Comparison of ENCODE assay signal across 8 cellular contexts in genomic region chr1:93846929-93847810, GRCh38. TPM values are rescaled to one million over a fixed set of nuclear protein-coding genes. Genes with fewer than 3 reads are reported as not detected.
A peak's percentile ranks its signal among the peaks of the same experiment; 100 is the strongest.
DNase-seq lines count a peak whose midpoint lies in the region; ATAC-seq, FAIRE-seq and TF ChIP-seq lines count a peak whose summit lies in the region.

No MANE protein-coding gene starts in this region.

- no peaks in the 10 kb centered on the region for H3K79me2 ChIP-seq in endothelial cell of umbilical vein (ENCODE audit: control insufficient read depth, insufficient read depth, low read length)

- peak overlapping the region; percentile 93 for H3K4me3 ChIP-seq in HUES48 (ENCODE audit: low read depth, low read length)
- peak overlapping the region; percentile 65 to 90 (median 68) for H3K4me3 ChIP-seq in endothelial cell of umbilical vein (replicated peaks in 1 of 3; ENCODE audit: insufficient read depth in 1 of 3, low read depth in 1 of 3, low read length in 3 of 3)

- TF ChIP-seq POLR2A in endothelial cell of umbilical vein (IDR thresholded peaks at IDR 0.05; ENCODE audit: low read depth, low read length) = peak; percentile 60

- H4K20me1 ChIP-seq in endothelial cell of umbilical vein (replicated peaks; ENCODE audit: control insufficient read depth, extremely low read depth, insufficient read depth, low read length) = no peaks in the 10 kb centered on the region

- H3K4me3 Mint-ChIP-seq in Calu3 (ENCODE audit: low read depth, unreplicated experiment) = peak overlapping the region; percentile 84

- POLR2A ChIA-PET in endothelial cell of umbilical vein (lab: Charles Lee) = interaction anchor here (0.6 to 1.1 kb wide), 4 partner anchors 30 to 768 kb away, joined by 3 to 9 read pairs (median 5); partner anchors contain the start of gene MTF2

- H2AFZ ChIP-seq in endothelial cell of umbilical vein (ENCODE audit: low read depth, low read length) = peak overlapping the region; percentile 87

- BruUV-seq in Calu3 (replicated peaks; lab: Mats Ljungman, UMichigan) (no TSS peak), endothelial cell of umbilical vein (replicated peaks; lab: Mats Ljungman, UMichigan) (no TSS peak)

- H3K9ac ChIP-seq in HUES48 (ENCODE audit: low read depth, low read length) (peak overlapping the region; percentile 75), endothelial cell of umbilical vein (replicated peaks; ENCODE audit: extremely low read depth, insufficient read depth, low read length) (peak overlapping the region; percentile 96)

- DNase-seq in Calu3 (peak; percentile 87), NOMO-1 treated with dmso at 0.1 percent for 144 hours (lab: John Stamatoyannopoulos, UW; ENCODE audit: unreplicated experiment) (peak; percentile 58), endothelial cell of umbilical vein (ENCODE audit: low read depth, low spot score) (peak; percentile 96), midbrain (lab: John Stamatoyannopoulos, UW) (peak; percentile 91)
- peak; percentile 85 for DNase-seq in activated CD8-positive, alpha-beta memory T cell treated with anti-CD3 and anti-CD28 coated beads, Interleukin-2, amount 50 U/mL, for 4 hours
- DNase-seq in stimulated activated CD8-positive, alpha-beta memory T cell treated with anti-CD3 and anti-CD28 coated beads, Interleukin-15, amount 100 ng/mL, for 48 hours (ENCODE audit: low read depth in 2 of 2) = peak; percentile 67 to 75

- H3K27me3 ChIP-seq in HUES48 (ENCODE audit: control insufficient read depth, insufficient read depth, low read length) (no peaks in the 10 kb centered on the region), endothelial cell of umbilical vein (ENCODE audit: control insufficient read depth in 2 of 2, insufficient read depth in 2 of 2, low read length in 2 of 2) (no peaks in the 10 kb centered on the region)

- H3K36me3 Mint-ChIP-seq in Calu3 (ENCODE audit: insufficient read depth, unreplicated experiment) = peaks cover 29% of the 10 kb centered on the region

- H3K36me3 ChIP-seq in HUES48 (ENCODE audit: control insufficient read depth, insufficient read depth, low read length) = no peaks in the 10 kb centered on the region
- no peaks in the 10 kb centered on the region for H3K36me3 ChIP-seq in endothelial cell of umbilical vein (ENCODE audit: control insufficient read depth in 2 of 2, extremely low read depth in 1 of 2, insufficient read depth in 2 of 2, low read length in 2 of 2)

- peak overlapping the region; percentile 95 for H3K27ac Mint-ChIP-seq in Calu3 (ENCODE audit: unreplicated experiment)

- H3K4me1 Mint-ChIP-seq in Calu3 (ENCODE audit: low read depth, unreplicated experiment) = peaks cover 20% of the 10 kb centered on the region

- peak; percentile 73 for ATAC-seq in GM21447 (IDR thresholded peaks at IDR 0.05; ENCODE audit: unreplicated experiment)

- intact Hi-C loops in Calu3 (cut with micrococcal nuclease; ENCODE audit: unreplicated experiment) (loop anchor here (5.0 to 10.0 kb wide), 3 partner anchors 60 to 542 kb away; partner anchors contain the start of gene GCLM), endothelial cell of umbilical vein (cut with micrococcal nuclease) (loop anchor here (1.0 to 5.0 kb wide), 6 partner anchors 68 to 542 kb away; partner anchors contain the start of gene FNBP1L)

- H3K9me3 Mint-ChIP-seq in Calu3 (ENCODE audit: low read depth, unreplicated experiment) = peaks cover 6% of the 10 kb centered on the region

- dilution Hi-C loops in endothelial cell of umbilical vein (cut with MboI; ENCODE audit: extremely low pct_ligation_motif_present, low sequenced_read_pairs) = no loop called here

- H3K27me3 Mint-ChIP-seq in Calu3 (ENCODE audit: unreplicated experiment) = no peaks in the 10 kb centered on the region

- CTCF ChIA-PET in Calu3 (lab: Charles Lee) (interaction anchor here (0.7 to 1.0 kb wide), 4 partner anchors 62 to 488 kb away, joined by 3 read pairs; partner anchors contain the start of gene GCLM), endothelial cell of umbilical vein (lab: Charles Lee) (interaction anchor here (0.7 to 11.8 kb wide), 14 partner anchors 30 to 767 kb away, joined by 3 to 325 read pairs (median 6); no protein-coding TSS in a partner anchor)

- H3K4me1 ChIP-seq in HUES48 (ENCODE audit: control insufficient read depth, insufficient read depth, low read length) (peaks cover 12% of the 10 kb centered on the region; the same call in 1 of the 2 replicates), endothelial cell of umbilical vein (ENCODE audit: control insufficient read depth, extremely low read depth, insufficient read depth, low read length) (peaks cover 25% of the 10 kb centered on the region)

- no peaks in the 10 kb centered on the region; the same call in 1 of the 2 replicates for H3K9me3 ChIP-seq in HUES48 (ENCODE audit: control insufficient read depth, insufficient read depth, low read length)
- no peaks in the 10 kb centered on the region for H3K9me3 ChIP-seq in endothelial cell of umbilical vein (replicated peaks; ENCODE audit: control insufficient read depth, insufficient read depth, low read length)

- H3K9me1 ChIP-seq in endothelial cell of umbilical vein (replicated peaks; ENCODE audit: control insufficient read depth, extremely low read depth, insufficient read depth, low read length) = no peaks in the 10 kb centered on the region

- peak overlapping the region; percentile 96 for H3K4me2 ChIP-seq in endothelial cell of umbilical vein (ENCODE audit: insufficient read depth, low read length)

- H3K27ac ChIP-seq in HUES48 (ENCODE audit: low read depth, low read length) (peak overlapping the region; percentile 71), endothelial cell of umbilical vein (ENCODE audit: insufficient read depth, low read depth, low read length) (peak overlapping the region; percentile 99)

- TF ChIP-seq CTCF in Calu3 (IDR thresholded peaks at IDR 0.05; ENCODE audit: unreplicated experiment) (no peak), endothelial cell of umbilical vein (IDR thresholded peaks at IDR 0.05; ENCODE audit: extremely low read depth in 1 of 2, insufficient read depth in 1 of 2, low read depth in 1 of 2, low read length in 2 of 2) (no peak)

- peak; percentile 86 for FAIRE-seq in endothelial cell of umbilical vein (lab: Jason Lieb, UNC)

TF ChIP-seq in endothelial cell of umbilical vein, 7 proteins besides CTCF, POLR2A, EP300 and RAD21:
- TF ChIP-seq EZH2 (IDR thresholded peaks at IDR 0.05; ENCODE audit: borderline replicate concordance, low read depth, low read length, severe bottlenecking) (no peak), MAX (IDR thresholded peaks at IDR 0.05; ENCODE audit: insufficient read depth, insufficient read length) (no peak), JUN (IDR thresholded peaks at IDR 0.05; ENCODE audit: borderline replicate concordance, insufficient read depth, insufficient read length, low read depth) (no peak), FOS (IDR thresholded peaks at IDR 0.05; ENCODE audit: borderline replicate concordance, insufficient read depth, low read length) (no peak), POLR2AphosphoS5 (IDR thresholded peaks at IDR 0.05; ENCODE audit: insufficient read depth, low read depth, low read length) (peak; percentile 68), MYC (IDR thresholded peaks at IDR 0.05; ENCODE audit: low read depth, low read length) (no peak), GATA2 (IDR thresholded peaks at IDR 0.05; ENCODE audit: insufficient read depth, insufficient read length, low read depth, low read length) (peak; percentile 48)

RNA-seq across cellular contexts. Expression of gene DNTTIP2, which starts 31.8 kb away (rescaled TPM):
- total RNA-seq in Calu3 (2022) (71.8 and 76.7 TPM in 2 replicates), endothelial cell of umbilical vein (53.7 and 55.5 TPM in 2 replicates)
- polyA plus RNA-seq in endothelial cell of umbilical vein = 3.9 and 8.0 TPM in 2 replicates
- 14.5 and 15.8 TPM in 2 replicates for polyA plus RNA-seq in endothelial cell of umbilical vein (2011; cell fraction: cytosol; rRNA removed)
- 35.5 and 42.6 TPM in 2 replicates for polyA plus RNA-seq in endothelial cell of umbilical vein (2011; cell fraction: nucleus; rRNA removed)
- 36.7 and 59.7 TPM in 2 replicates for polyA plus RNA-seq in endothelial cell of umbilical vein (2012)
- 11.1 and 24.2 TPM in 2 replicates for polyA minus RNA-seq in endothelial cell of umbilical vein
- 8.5 TPM for polyA minus RNA-seq in endothelial cell of umbilical vein (2011; cell fraction: cytosol; rRNA and poly(A)+ RNA removed)
- polyA minus RNA-seq in endothelial cell of umbilical vein (2011; cell fraction: nucleus; rRNA and poly(A)+ RNA removed) = 22.3 and 25.3 TPM in 2 replicates

Comparison
In these comparisons a context has a peak if more than half of its experiments do, and no peak if none do; other contexts are left out.
1. Peak in every context shown above with its lines: DNase-seq, ATAC-seq, H3K4me3 ChIP-seq and H3K27ac ChIP-seq.